16 cellular contexts compared by ENCODE assay signal in the genomic region with DNA sequence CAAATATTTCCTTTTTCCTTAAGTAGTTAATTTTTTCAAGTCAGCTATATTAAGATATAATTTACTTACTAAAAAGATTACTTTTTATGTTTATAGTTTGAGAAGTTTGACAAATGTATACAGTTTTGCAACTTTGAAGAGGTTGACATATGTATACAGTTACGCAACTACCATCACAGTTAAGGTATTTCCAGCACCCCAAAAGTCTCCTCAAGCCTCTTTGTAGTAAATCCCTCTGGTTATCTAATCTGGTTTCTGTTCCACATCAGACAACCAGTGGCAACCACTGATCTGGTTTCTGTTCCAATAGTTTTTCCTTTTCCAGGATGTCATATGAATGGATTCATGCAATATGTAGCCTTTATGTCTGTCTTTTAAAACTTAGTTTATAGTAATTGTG. TPM values are rescaled to one million over a fixed set of nuclear protein-coding genes. Genes with fewer than 3 reads are reported as not detected.
"Had no signal": no experiment of that assay in that cellular context is flagged by ENCODE, and none has a peak within 500 bp of the region (broad histone marks: within the 10 kb centered on the region; RNA-seq: fewer than 3 reads in every experiment).

No MANE protein-coding gene starts in this region.

- H3K27ac ChIP-seq: epithelial cell of prostate, esophagus muscularis mucosa, ovary, right atrium auricular region, suprapubic skin, thyroid gland had no signal

- H3K27me3 ChIP-seq: esophagus muscularis mucosa, ovary, right atrium auricular region, suprapubic skin, thyroid gland had no signal

- ATAC-seq: effector memory CD8-positive, alpha-beta T cell; mucosa of descending colon; natural killer cell; stimulated activated effector memory CD8-positive, alpha-beta T cell treated with anti-CD3 and anti-CD28 coated beads, Interleukin-12 subunit alpha, Interleukin-12 subunit beta, amount 100 ng/mL, for 72 hours; stimulated activated naive CD8-positive, alpha-beta T cell treated with anti-CD3 and anti-CD28 coated beads, Interleukin-15, Interleukin-2, amounts not matched to agents 100 U/mL and 50 U/mL, for 24 hours had no signal

- H3K4me1 ChIP-seq: right atrium auricular region, suprapubic skin, thyroid gland had no signal

- H3K9me3 ChIP-seq: esophagus muscularis mucosa, mucosa of descending colon, ovary, right atrium auricular region, suprapubic skin, thyroid gland had no signal

- DNase-seq: effector memory CD8-positive, alpha-beta T cell; foreskin fibroblast; kidney glomerular epithelial cell; mucosa of descending colon; natural killer cell; ovary; stimulated activated CD4-positive, alpha-beta T cell treated with anti-CD3 and anti-CD28 coated beads, Interleukin-4, amount 100 ng/mL, for 1 hour; stimulated activated CD8-positive, alpha-beta memory T cell treated with anti-CD3 and anti-CD28 coated beads, Interleukin-4, amount 100 ng/mL, for 48 hours; stimulated activated naive CD8-positive, alpha-beta T cell treated with anti-CD3 and anti-CD28 coated beads, Interleukin-15, Interleukin-2, amounts not matched to agents 100 U/mL and 50 U/mL, for 24 hours; thyroid gland had no signal

- H3K4me3 ChIP-seq: esophagus muscularis mucosa, mucosa of descending colon, ovary, right atrium auricular region, suprapubic skin, thyroid gland had no signal

- H3K36me3 ChIP-seq: esophagus muscularis mucosa, ovary, right atrium auricular region had no signal

RNA-seq across cellular contexts. Expression of gene FAP, which starts 51.7 kb away (rescaled TPM):
- total RNA-seq: natural killer cell, neural crest cell had no signal
